ENCODE assay signal across 19 cellular contexts in genomic region chr5:6243706-6244105, GRCh38.
A peak's percentile ranks its signal among the peaks of the same experiment; 100 is the strongest.
DNase-seq lines count a peak whose midpoint lies in the region; ATAC-seq, FAIRE-seq and TF ChIP-seq lines count a peak whose summit lies in the region.
"Had no signal": no experiment of that assay in that cellular context is flagged by ENCODE, and none has a peak within 500 bp of the region (broad histone marks: within the 10 kb centered on the region; RNA-seq: fewer than 3 reads in every experiment).

No MANE protein-coding gene starts in this region.

- no peak overlapping the region for H2AFZ ChIP-seq in HepG2 (ENCODE audit: low read length)

- H3K36me3 ChIP-seq in esophagus muscularis mucosa, result no peaks in the 10 kb centered on the region
- no peaks in the 10 kb centered on the region for H3K36me3 ChIP-seq in HepG2 (replicated peaks in 1 of 2; ENCODE audit: control insufficient read depth in 1 of 2, insufficient read depth in 2 of 2, low read length in 2 of 2)
- H3K36me3 ChIP-seq: BE2C, HAP-1 had no signal

- H3K27me3 ChIP-seq in esophagus muscularis mucosa (no peaks in the 10 kb centered on the region), HepG2 (ENCODE audit: control insufficient read depth in 1 of 2, insufficient read depth in 2 of 2, low read length in 2 of 2) (no peaks in the 10 kb centered on the region; a peak in 1 of 5 replicates)
- H3K27me3 ChIP-seq: BE2C had no signal

- in situ Hi-C loops in HepG2 (cut with HindIII; ENCODE audit: extremely low pct_ligation_motif_present, low pct_unique_long_range_greater_than_20kb), result no loop called here

- CTCF ChIA-PET in HepG2 (lab: Yijun Ruan, JAX; ENCODE audit: low intra/inter-chr PET ratio, low total read pairs), result no interaction called here

- WGBS in esophagus muscularis mucosa, result 100% methylated on average over 1 of the region's 2 CpGs
- 0% methylated on average over 2 of the region's 2 CpGs for WGBS in HepG2 (ENCODE audit: low lambda C conversion rate)

- H4K20me1 ChIP-seq in HepG2 (ENCODE audit: insufficient read depth, low read length), result no peaks in the 10 kb centered on the region

- no peaks in the 10 kb centered on the region for H3K4me1 Mint-ChIP-seq in stimulated activated effector memory CD8-positive, alpha-beta T cell treated with anti-CD3 and anti-CD28 coated beads, Interleukin-12 subunit alpha, Interleukin-12 subunit beta, amount 100 ng/mL, for 72 hours
- H3K4me1 Mint-ChIP-seq: CD4-positive, CD25-positive, alpha-beta regulatory T cell; CD8-positive, alpha-beta memory T cell had no signal

- no peak for TF ChIP-seq CTCF in esophagus muscularis mucosa (IDR thresholded peaks at IDR 0.05)
- no peak for TF ChIP-seq CTCF in HepG2 (CRISPR knock-in tag; IDR thresholded peaks at IDR 0.05)

- no peak for TF ChIP-seq RAD21 in HepG2 (CRISPR knock-in tag; IDR thresholded peaks at IDR 0.05)

- BruUV-seq in HepG2 (replicated peaks; lab: Mats Ljungman, UMichigan), result no TSS peak

- DNase-seq in Ammon's horn (ENCODE audit: low spot score) (peak; percentile 30), NCI-H748 (lab: John Stamatoyannopoulos, UW; ENCODE audit: unreplicated experiment) (peak; percentile 87), esophagus muscularis mucosa (ENCODE audit: extremely low spot score) (peak; percentile 78), HepG2 (ENCODE audit: low spot score) (no peak)
- no peak for DNase-seq in stimulated activated effector memory CD8-positive, alpha-beta T cell treated with anti-CD3 and anti-CD28 coated beads, Interleukin-12 subunit alpha, Interleukin-12 subunit beta, amount 100 ng/mL, for 72 hours (ENCODE audit: low spot score in 2 of 2)
- no peak for DNase-seq in activated effector memory CD4-positive, alpha-beta T cell treated with anti-CD3 and anti-CD28 coated beads, Interleukin-2, amount 50 U/mL, for 16 hours
- DNase-seq: BE2C; C1 segment of cervical spinal cord; CD4-positive, CD25-positive, alpha-beta regulatory T cell; CD8-positive, alpha-beta memory T cell; COR-L47; DMS 273 treated with DMSO at 0.1 percent for 48 hours; DMS53; DND-41; EL; IMR-90 had no signal

- no peaks in the 10 kb centered on the region for H3K79me2 ChIP-seq in HepG2 (ENCODE audit: insufficient read depth, low read length)

- intact Hi-C loops in esophagus muscularis mucosa (cut with DNase I), result no loop called here
- intact Hi-C loops in HepG2 (cut with micrococcal nuclease; ENCODE audit: unreplicated experiment), result no loop called here

- H3K4me2 ChIP-seq in HepG2 (ENCODE audit: low read depth, low read length), result no peak overlapping the region

- H3K9me3 ChIP-seq in esophagus muscularis mucosa, result peaks cover 0 to 6% (median 0%) of the 10 kb centered on the region in 4 donors
- H3K9me3 ChIP-seq in HepG2 (ENCODE audit: low read length), result no peaks in the 10 kb centered on the region
- H3K9me3 ChIP-seq: BE2C, HAP-1 had no signal

- POLR2A ChIA-PET in HepG2 (lab: Yijun Ruan, JAX), result no interaction called here

- H3K4me1 ChIP-seq in esophagus muscularis mucosa (no peaks in the 10 kb centered on the region), HepG2 (ENCODE audit: insufficient read depth, low read length) (no peaks in the 10 kb centered on the region)
- H3K4me1 ChIP-seq: BE2C, HAP-1 had no signal

- TF ChIP-seq POLR2A in esophagus muscularis mucosa (IDR thresholded peaks at IDR 0.05; ENCODE audit: low read depth), result no peak
- no peak for TF ChIP-seq POLR2A in HepG2 (IDR thresholded peaks at IDR 0.05; ENCODE audit: insufficient read depth in 1 of 2, low read depth in 2 of 2, low read length in 2 of 2)

- no peak overlapping the region for H3K9ac ChIP-seq in HepG2 (ENCODE audit: insufficient read depth, low read depth, low read length)

- no peak overlapping the region for H3K4me3 Mint-ChIP-seq in stimulated activated effector memory CD8-positive, alpha-beta T cell treated with anti-CD3 and anti-CD28 coated beads, Interleukin-12 subunit alpha, Interleukin-12 subunit beta, amount 100 ng/mL, for 72 hours
- H3K4me3 Mint-ChIP-seq: CD4-positive, CD25-positive, alpha-beta regulatory T cell; CD8-positive, alpha-beta memory T cell had no signal

- peak; percentile 16 for ATAC-seq in stimulated activated effector memory CD8-positive, alpha-beta T cell treated with anti-CD3 and anti-CD28 coated beads, Interleukin-12 subunit alpha, Interleukin-12 subunit beta, amount 100 ng/mL, for 72 hours
- no peak for ATAC-seq in HepG2
- ATAC-seq: GM12878 had no signal

- H3K4me3 ChIP-seq in esophagus muscularis mucosa, result no peak overlapping the region
- no peak overlapping the region for H3K4me3 ChIP-seq in HepG2 (replicated peaks in 1 of 3; ENCODE audit: insufficient read depth in 1 of 3, low read depth in 2 of 3, low read length in 3 of 3)
- H3K4me3 ChIP-seq: GM12878, HAP-1 had no signal

- TF ChIP-seq EP300 in esophagus muscularis mucosa (IDR thresholded peaks at IDR 0.05), result no peak
- TF ChIP-seq EP300 in HepG2 (IDR thresholded peaks at IDR 0.05; ENCODE audit: low read depth in 2 of 2, low read length in 2 of 2), result no peak
- TF ChIP-seq EP300 in HepG2 (CRISPR knock-in tag; IDR thresholded peaks at IDR 0.05; ENCODE audit: borderline replicate concordance), result no peak

- peaks cover 10% of the 10 kb centered on the region for H3K9me3 Mint-ChIP-seq in stimulated activated effector memory CD8-positive, alpha-beta T cell treated with anti-CD3 and anti-CD28 coated beads, Interleukin-12 subunit alpha, Interleukin-12 subunit beta, amount 100 ng/mL, for 72 hours

- no peaks in the 10 kb centered on the region for H3K36me3 Mint-ChIP-seq in stimulated activated effector memory CD8-positive, alpha-beta T cell treated with anti-CD3 and anti-CD28 coated beads, Interleukin-12 subunit alpha, Interleukin-12 subunit beta, amount 100 ng/mL, for 72 hours
- H3K36me3 Mint-ChIP-seq: CD4-positive, CD25-positive, alpha-beta regulatory T cell; CD8-positive, alpha-beta memory T cell had no signal

- H3K27ac ChIP-seq in esophagus muscularis mucosa (replicated peaks in 1 of 4) (no peak overlapping the region), HepG2 (ENCODE audit: extremely low read length, insufficient read depth, low read length) (no peak overlapping the region)
- H3K27ac ChIP-seq: HL-60 had no signal

- no peak overlapping the region for H3K27ac Mint-ChIP-seq in stimulated activated effector memory CD8-positive, alpha-beta T cell treated with anti-CD3 and anti-CD28 coated beads, Interleukin-12 subunit alpha, Interleukin-12 subunit beta, amount 100 ng/mL, for 72 hours
- H3K27ac Mint-ChIP-seq: CD4-positive, CD25-positive, alpha-beta regulatory T cell; CD8-positive, alpha-beta memory T cell had no signal

- no peak for FAIRE-seq in HepG2 (lab: Jason Lieb, UNC)
- FAIRE-seq: GM12878 had no signal

TF ChIP-seq in HepG2, 621 proteins besides CTCF, POLR2A, EP300 and RAD21 (continues in another document):
- no peak for TF ChIP-seq GFI1 (CRISPR knock-in tag; IDR thresholded peaks at IDR 0.05; ENCODE audit: borderline replicate concordance)
- TF ChIP-seq, protein P1, sequence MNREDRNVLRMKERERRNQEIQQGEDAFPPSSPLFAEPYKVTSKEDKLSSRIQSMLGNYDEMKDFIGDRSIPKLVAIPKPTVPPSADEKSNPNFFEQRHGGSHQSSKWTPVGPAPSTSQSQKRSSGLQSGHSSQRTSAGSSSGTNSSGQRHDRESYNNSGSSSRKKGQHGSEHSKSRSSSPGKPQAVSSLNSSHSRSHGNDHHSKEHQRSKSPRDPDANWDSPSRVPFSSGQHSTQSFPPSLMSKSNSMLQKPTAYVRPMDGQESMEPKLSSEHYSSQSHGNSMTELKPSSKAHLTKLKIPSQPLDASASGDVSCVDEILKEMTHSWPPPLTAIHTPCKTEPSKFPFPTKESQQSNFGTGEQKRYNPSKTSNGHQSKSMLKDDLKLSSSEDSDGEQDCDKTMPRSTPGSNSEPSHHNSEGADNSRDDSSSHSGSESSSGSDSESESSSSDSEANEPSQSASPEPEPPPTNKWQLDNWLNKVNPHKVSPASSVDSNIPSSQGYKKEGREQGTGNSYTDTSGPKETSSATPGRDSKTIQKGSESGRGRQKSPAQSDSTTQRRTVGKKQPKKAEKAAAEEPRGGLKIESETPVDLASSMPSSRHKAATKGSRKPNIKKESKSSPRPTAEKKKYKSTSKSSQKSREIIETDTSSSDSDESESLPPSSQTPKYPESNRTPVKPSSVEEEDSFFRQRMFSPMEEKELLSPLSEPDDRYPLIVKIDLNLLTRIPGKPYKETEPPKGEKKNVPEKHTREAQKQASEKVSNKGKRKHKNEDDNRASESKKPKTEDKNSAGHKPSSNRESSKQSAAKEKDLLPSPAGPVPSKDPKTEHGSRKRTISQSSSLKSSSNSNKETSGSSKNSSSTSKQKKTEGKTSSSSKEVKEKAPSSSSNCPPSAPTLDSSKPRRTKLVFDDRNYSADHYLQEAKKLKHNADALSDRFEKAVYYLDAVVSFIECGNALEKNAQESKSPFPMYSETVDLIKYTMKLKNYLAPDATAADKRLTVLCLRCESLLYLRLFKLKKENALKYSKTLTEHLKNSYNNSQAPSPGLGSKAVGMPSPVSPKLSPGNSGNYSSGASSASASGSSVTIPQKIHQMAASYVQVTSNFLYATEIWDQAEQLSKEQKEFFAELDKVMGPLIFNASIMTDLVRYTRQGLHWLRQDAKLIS (CRISPR knock-in tag; IDR thresholded peaks at IDR 0.05), result no peak
- TF ChIP-seq CCDC6 (CRISPR knock-in tag; IDR thresholded peaks at IDR 0.05), result no peak
- TF ChIP-seq ZNF17 (CRISPR knock-in tag; IDR thresholded peaks at IDR 0.05), result no peak
- no peak for TF ChIP-seq ZNF354B (CRISPR knock-in tag; IDR thresholded peaks at IDR 0.05)
- no peak for TF ChIP-seq SIN3A (IDR thresholded peaks at IDR 0.05; ENCODE audit: borderline replicate concordance, low read depth, low read length)
- TF ChIP-seq ZNF724P (CRISPR knock-in tag; IDR thresholded peaks at IDR 0.05; ENCODE audit: borderline replicate concordance), result no peak
- TF ChIP-seq FOXA1 (IDR thresholded peaks at IDR 0.05), result no peak
- no peak for TF ChIP-seq FOXA1 (CRISPR knock-in tag; IDR thresholded peaks at IDR 0.05)
- TF ChIP-seq ZBTB21 (CRISPR knock-in tag; IDR thresholded peaks at IDR 0.05), result no peak
- TF ChIP-seq, protein P2, sequence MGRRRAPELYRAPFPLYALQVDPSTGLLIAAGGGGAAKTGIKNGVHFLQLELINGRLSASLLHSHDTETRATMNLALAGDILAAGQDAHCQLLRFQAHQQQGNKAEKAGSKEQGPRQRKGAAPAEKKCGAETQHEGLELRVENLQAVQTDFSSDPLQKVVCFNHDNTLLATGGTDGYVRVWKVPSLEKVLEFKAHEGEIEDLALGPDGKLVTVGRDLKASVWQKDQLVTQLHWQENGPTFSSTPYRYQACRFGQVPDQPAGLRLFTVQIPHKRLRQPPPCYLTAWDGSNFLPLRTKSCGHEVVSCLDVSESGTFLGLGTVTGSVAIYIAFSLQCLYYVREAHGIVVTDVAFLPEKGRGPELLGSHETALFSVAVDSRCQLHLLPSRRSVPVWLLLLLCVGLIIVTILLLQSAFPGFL (CRISPR knock-in tag; IDR thresholded peaks at IDR 0.05), result no peak
- TF ChIP-seq NFRKB (IDR thresholded peaks at IDR 0.05), result no peak

Comparison
In these comparisons a context has a peak if more than half of its experiments do, and no peak if none do; other contexts are left out.
1. DNase-seq: peak in Ammon's horn (single experiment), NCI-H748 (single experiment) and esophagus muscularis mucosa (single experiment); none in stimulated activated effector memory CD8-positive, alpha-beta T cell treated with anti-CD3 and anti-CD28 coated beads, Interleukin-12 subunit alpha, Interleukin-12 subunit beta, amount 100 ng/mL, for 72 hours (0 of 2), activated effector memory CD4-positive, alpha-beta T cell treated with anti-CD3 and anti-CD28 coated beads, Interleukin-2, amount 50 U/mL, for 16 hours (single experiment) and HepG2 (single experiment).